Comparison of ENCODE assay signal across 1 cellular context in genomic region chr3:188746291-188746783, GRCh38.
TF ChIP-seq lines count a peak whose summit lies in the region.

No MANE protein-coding gene starts in this region.

TF ChIP-seq in HepG2, 621 proteins besides CTCF, POLR2A, EP300 and RAD21 (continued from another document and continues in another):
- TF ChIP-seq NFKBIZ (CRISPR knock-in tag; IDR thresholded peaks at IDR 0.05) (peak; percentile 97), HNF1B (CRISPR knock-in tag; IDR thresholded peaks at IDR 0.05) (peak; percentile 86), HOXA5 (CRISPR knock-in tag; IDR thresholded peaks at IDR 0.05) (peak; percentile 81; the same call in 1 of the 2 replicates), NR2F1 (CRISPR knock-in tag; IDR thresholded peaks at IDR 0.05) (peak; percentile 58 to 95; a peak in 3 of 4 replicates), ZNF782 (CRISPR knock-in tag; IDR thresholded peaks at IDR 0.05; ENCODE audit: borderline replicate concordance) (no peak), SMC3 (IDR thresholded peaks at IDR 0.05; ENCODE audit: low read length) (peak; percentile 61), PPARG (CRISPR knock-in tag; conservative IDR thresholded peaks at IDR 0.05) (peak; percentile 94), HDAC2 (CRISPR knock-in tag; IDR thresholded peaks at IDR 0.05) (peak; percentile 96), CEBPB (IDR thresholded peaks at IDR 0.05; ENCODE audit: borderline replicate concordance, low read depth, low read length) (peak; percentile 97), CC2D1A (CRISPR knock-in tag; IDR thresholded peaks at IDR 0.05) (no peak), FOXO4 (CRISPR knock-in tag; conservative IDR thresholded peaks at IDR 0.05) (no peak), TP53 (CRISPR knock-in tag; conservative IDR thresholded peaks at IDR 0.05) (peak; percentile 90), SATB2 (CRISPR knock-in tag; IDR thresholded peaks at IDR 0.05) (peak; percentile 90), ZNF549 (CRISPR knock-in tag; IDR thresholded peaks at IDR 0.05) (no peak; the same call in 1 of the 2 replicates), ZSCAN31 (CRISPR knock-in tag; IDR thresholded peaks at IDR 0.05; ENCODE audit: low read depth) (peak; percentile 59; the same call in 1 of the 2 replicates), ZNF709 (CRISPR knock-in tag; IDR thresholded peaks at IDR 0.05) (no peak), ZNF790 (CRISPR knock-in tag; IDR thresholded peaks at IDR 0.05; ENCODE audit: borderline replicate concordance) (no peak), ZNF441 (CRISPR knock-in tag; IDR thresholded peaks at IDR 0.05; ENCODE audit: borderline replicate concordance) (no peak), FOSL2 (CRISPR knock-in tag; IDR thresholded peaks at IDR 0.05) (peak; percentile 90), ZMAT5 (CRISPR knock-in tag; IDR thresholded peaks at IDR 0.05; ENCODE audit: borderline replicate concordance, low read depth) (no peak), ZNF12 (CRISPR knock-in tag; IDR thresholded peaks at IDR 0.05) (peak; percentile 85; the same call in 1 of the 2 replicates), ZNF670 (CRISPR knock-in tag; IDR thresholded peaks at IDR 0.05; ENCODE audit: borderline replicate concordance) (peak; percentile 95), PHF8 (CRISPR knock-in tag; IDR thresholded peaks at IDR 0.05) (no peak; the same call in 1 of the 2 replicates), ZNF333 (CRISPR knock-in tag; IDR thresholded peaks at IDR 0.05; ENCODE audit: borderline replicate concordance) (no peak), TARDBP (CRISPR knock-in tag; IDR thresholded peaks at IDR 0.05) (peak; percentile 81), HMGXB3 (CRISPR knock-in tag; IDR thresholded peaks at IDR 0.05; ENCODE audit: borderline replicate concordance) (0 out of 2 replicates have a peak, but pooled peaks have one; percentile 54), ZBTB20 (CRISPR knock-in tag; IDR thresholded peaks at IDR 0.05; ENCODE audit: borderline replicate concordance, low read depth) (peak; percentile 100), IKZF5 (CRISPR knock-in tag; IDR thresholded peaks at IDR 0.05) (peak; percentile 79), ZNF816 (CRISPR knock-in tag; IDR thresholded peaks at IDR 0.05; ENCODE audit: borderline replicate concordance) (peak; percentile 93; the same call in 1 of the 2 replicates), ZNF704 (CRISPR knock-in tag; IDR thresholded peaks at IDR 0.05; ENCODE audit: borderline replicate concordance) (no peak; the same call in 1 of the 2 replicates), IKZF1 (IDR thresholded peaks at IDR 0.05) (no peak), HNF1A (IDR thresholded peaks at IDR 0.05; ENCODE audit: low read depth) (peak; percentile 96), HNF1A (CRISPR knock-in tag; IDR thresholded peaks at IDR 0.05; ENCODE audit: borderline replicate concordance) (peak; percentile 98), MEF2D (CRISPR knock-in tag; IDR thresholded peaks at IDR 0.05) (peak; percentile 98), RFX5 (IDR thresholded peaks at IDR 0.05; ENCODE audit: low read depth, low read length) (no peak), ARNTL (CRISPR knock-in tag; IDR thresholded peaks at IDR 0.05) (peak; percentile 75), ZHX2 (IDR thresholded peaks at IDR 0.05; ENCODE audit: low read depth) (peak; percentile 46; the same call in 1 of the 2 replicates), ZHX2 (CRISPR knock-in tag; IDR thresholded peaks at IDR 0.05; ENCODE audit: borderline replicate concordance) (peak; percentile 95; the same call in 1 of the 2 replicates), KLF16 (CRISPR knock-in tag; IDR thresholded peaks at IDR 0.05) (peak in 1 of 2 experiments; percentile 98; a peak in 2 of 4 replicates), ZNF891 (CRISPR knock-in tag; IDR thresholded peaks at IDR 0.05) (no peak), MIER3 (CRISPR knock-in tag; IDR thresholded peaks at IDR 0.05; ENCODE audit: borderline replicate concordance) (peak; percentile 91)
